ENCODE assay signal across 1 cellular context in genomic region chr13:31437975-31438374, GRCh38.
TF ChIP-seq lines count a peak whose summit lies in the region.

No MANE protein-coding gene starts in this region.

TF ChIP-seq in GM12878, 131 proteins besides CTCF, POLR2A, EP300 and RAD21 (continued from another document):
- TF ChIP-seq ZBED1 (IDR thresholded peaks at IDR 0.05; ENCODE audit: borderline replicate concordance) (no peak), RAD51 (IDR thresholded peaks at IDR 0.05) (peak; percentile 37; the same call in 1 of the 2 replicates)
